Comparison of ENCODE assay signal across 7 cellular contexts in the genomic region with DNA sequence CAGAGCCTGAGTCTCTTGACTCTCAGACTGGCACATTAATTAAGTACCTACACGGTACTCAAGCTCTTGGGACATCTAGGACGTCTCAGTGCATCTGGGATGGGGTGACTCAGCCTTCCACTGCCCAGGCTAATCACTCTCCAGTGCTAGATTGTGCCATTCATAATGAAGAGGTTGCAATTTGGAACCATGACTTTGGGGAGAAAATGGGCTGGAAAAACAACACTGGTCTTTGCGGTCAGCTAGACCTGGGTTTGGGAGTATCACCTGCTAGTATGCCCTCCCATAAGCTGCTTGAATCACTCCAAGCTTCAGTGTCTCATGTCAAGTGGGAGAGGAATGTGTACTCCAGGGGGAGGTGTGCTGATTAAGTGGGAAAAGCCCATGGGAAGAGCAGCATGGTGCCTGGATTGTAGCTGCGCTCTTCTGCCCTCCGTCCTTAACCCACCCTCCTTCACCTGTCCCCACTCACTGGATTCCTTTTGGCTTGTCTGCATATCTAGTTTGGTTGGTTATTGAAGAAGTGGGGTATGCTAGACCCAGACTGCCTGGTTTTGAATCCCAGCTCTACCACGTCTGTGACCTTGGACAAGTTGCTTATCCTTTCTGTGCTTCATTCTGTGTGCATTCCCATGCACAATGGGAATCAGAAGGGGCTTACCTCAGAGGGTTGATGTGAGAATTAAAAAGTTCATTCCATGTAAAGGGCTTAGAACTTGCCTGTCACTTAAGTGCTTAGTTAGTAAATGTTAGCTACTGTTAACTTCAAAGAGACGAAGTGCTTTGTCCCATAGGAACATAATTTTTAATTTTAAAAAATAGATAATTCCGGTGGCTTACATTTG. TPM values are rescaled to one million over a fixed set of nuclear protein-coding genes. Genes with fewer than 3 reads are reported as not detected.
DNase-seq lines count a peak whose midpoint lies in the region; TF ChIP-seq lines count a peak whose summit lies in the region.

No MANE protein-coding gene starts in this region.

- H3K27me3 ChIP-seq in dorsolateral prefrontal cortex: peaks cover 0 to 45% (median 25%) of the 10 kb centered on the region in 45 donors

- H3K4me3 ChIP-seq in GM12864 (ENCODE audit: low read depth, low read length): peak overlapping the region; percentile 18; the same call in 1 of the 2 replicates
- H3K4me3 ChIP-seq in choroid plexus epithelial cell (ENCODE audit: low read depth, low read length): peak overlapping the region; percentile 0
- no peak overlapping the region for H3K4me3 ChIP-seq in dorsolateral prefrontal cortex

- no peak for DNase-seq in GM12864 (ENCODE audit: low read depth)
- DNase-seq in NCI-H510A treated with DMSO at 0.1 percent for 48 hours (lab: John Stamatoyannopoulos, UW): peak; percentile 63
- peak; percentile 59 for DNase-seq in choroid plexus epithelial cell (ENCODE audit: low read depth)
- peak; percentile 86 for DNase-seq in renal cortical epithelial cell (ENCODE audit: low read depth)
- no peak for DNase-seq in DMS153 treated with DMSO at 0.1 percent for 48 hours (lab: John Stamatoyannopoulos, UW; ENCODE audit: unreplicated experiment)
- DNase-seq in dorsolateral prefrontal cortex: no peak
- no peak for DNase-seq in amniotic stem cell (lab: John Stamatoyannopoulos, UW)

- H3K27ac ChIP-seq in dorsolateral prefrontal cortex: no peak overlapping the region

- intact Hi-C loops in dorsolateral prefrontal cortex (cut with DNase I): no loop called here

- TF ChIP-seq CTCF in GM12864 (IDR thresholded peaks at IDR 0.05; ENCODE audit: low read depth, low read length, missing control alignments): no peak
- no peak for TF ChIP-seq CTCF in choroid plexus epithelial cell (conservative IDR thresholded peaks at IDR 0.05; ENCODE audit: low read depth, low read length)
- TF ChIP-seq CTCF in dorsolateral prefrontal cortex (IDR thresholded peaks at IDR 0.05 in 54 of 56, conservative IDR thresholded peaks at IDR 0.05 in 2 of 56; ENCODE audit: low read depth in 1 of 56, partially characterized antibody in 56 of 56): no peak

RNA-seq across cellular contexts. Expression of gene NFE2L3, which starts 3.8 kb away (rescaled TPM):
- total RNA-seq in renal cortical epithelial cell (49.2 and 94.1 TPM in 2 replicates), dorsolateral prefrontal cortex (1 to 10 TPM in 40 of 120 experiments, under 1 TPM in 75, not detected in 5; 0.15 to 5.3 (median 0.80) TPM)

RNA-seq across cellular contexts. Expression of gene HNRNPA2B1, which starts 44.8 kb away (rescaled TPM):
- total RNA-seq in renal cortical epithelial cell (72.9 and 220 TPM in 2 replicates), dorsolateral prefrontal cortex (100 to 1,000 TPM; 303 to 523 (median 384) TPM)

RNA-seq across cellular contexts. Expression of gene CBX3, which starts 45.8 kb away (rescaled TPM):
- 124 and 212 TPM in 2 replicates for total RNA-seq in renal cortical epithelial cell
- 10 to 100 TPM; 51.7 to 92.1 (median 75.3) TPM for total RNA-seq in dorsolateral prefrontal cortex

Comparison
In these comparisons a context has a peak if more than half of its experiments do, and no peak if none do; other contexts are left out.
1. DNase-seq: peak in NCI-H510A treated with DMSO at 0.1 percent for 48 hours (single experiment), choroid plexus epithelial cell (single experiment) and renal cortical epithelial cell (single experiment); none in GM12864 (single experiment), DMS153 treated with DMSO at 0.1 percent for 48 hours (single experiment), dorsolateral prefrontal cortex (0 of 10) and amniotic stem cell (single experiment).
2. H3K4me3 ChIP-seq: peak in GM12864 (single experiment) and choroid plexus epithelial cell (single experiment); none in dorsolateral prefrontal cortex (0 of 59).